ENCODE assay signal across 1 cellular context in the genomic region with DNA sequence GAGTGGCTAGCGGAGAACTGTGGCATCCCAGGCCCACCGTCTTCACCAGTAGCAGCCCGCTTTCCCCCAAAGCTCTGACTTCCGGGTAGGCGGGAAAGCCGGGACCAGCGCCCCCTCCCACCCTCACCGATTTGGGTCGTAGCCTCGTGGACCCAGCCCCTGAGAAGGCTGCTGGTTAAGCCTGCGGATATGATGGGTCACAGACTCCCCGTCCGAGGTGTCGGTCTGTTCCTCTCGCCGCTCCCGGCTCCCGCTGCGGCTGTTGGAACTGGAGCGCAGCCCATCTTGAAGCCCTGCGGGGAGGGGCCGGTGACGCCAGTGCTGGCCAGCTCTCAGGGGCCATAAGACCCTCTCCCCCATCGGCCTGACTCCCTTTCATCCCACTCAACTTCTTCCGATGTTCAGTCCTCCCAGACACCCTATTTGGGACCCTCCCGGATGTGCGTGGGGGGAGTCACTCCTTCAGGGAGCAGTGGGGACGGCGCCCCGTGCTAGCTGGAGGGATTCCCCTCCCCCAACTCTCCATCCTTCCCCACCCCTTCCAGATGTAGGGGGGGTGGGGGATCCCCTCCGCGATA.
TF ChIP-seq lines count a peak whose summit lies in the region.

No MANE protein-coding gene starts in this region.

TF ChIP-seq in HepG2, 621 proteins besides CTCF, POLR2A, EP300 and RAD21 (continues in another document):
- TF ChIP-seq ZBTB40 (IDR thresholded peaks at IDR 0.05) (no peak), ZBTB40 (CRISPR knock-in tag; IDR thresholded peaks at IDR 0.05) (no peak), CREB3 (CRISPR knock-in tag; IDR thresholded peaks at IDR 0.05) (no peak), CREM (IDR thresholded peaks at IDR 0.05) (no peak), CREM (CRISPR knock-in tag; IDR thresholded peaks at IDR 0.05) (no peak), ZNF784 (CRISPR knock-in tag; IDR thresholded peaks at IDR 0.05; ENCODE audit: borderline replicate concordance) (no peak), TP53 (CRISPR knock-in tag; conservative IDR thresholded peaks at IDR 0.05) (no peak), ZNF572 (CRISPR knock-in tag; IDR thresholded peaks at IDR 0.05) (peak; percentile 51; the same call in 1 of the 2 replicates), PAF1 (CRISPR knock-in tag; IDR thresholded peaks at IDR 0.05) (no peak), ZNF124 (CRISPR knock-in tag; IDR thresholded peaks at IDR 0.05) (no peak), HNRNPH1 (optimal IDR thresholded peaks at IDR 0.05; ENCODE audit: low read depth, low read length) (no peak), U2AF1 (optimal IDR thresholded peaks at IDR 0.05; ENCODE audit: low read depth, low read length) (no peak), FOXO1 (CRISPR knock-in tag; IDR thresholded peaks at IDR 0.05) (peak; percentile 36; the same call in 1 of the 2 replicates), HMGXB4 (CRISPR knock-in tag; IDR thresholded peaks at IDR 0.05; ENCODE audit: borderline replicate concordance in 1 of 2, low read depth in 1 of 2) (no peak), ZFP36L1 (CRISPR knock-in tag; IDR thresholded peaks at IDR 0.05) (no peak), ZNF264 (CRISPR knock-in tag; IDR thresholded peaks at IDR 0.05) (no peak), SOX5 (CRISPR knock-in tag; IDR thresholded peaks at IDR 0.05; ENCODE audit: borderline replicate concordance) (no peak), ZNF629 (CRISPR knock-in tag; conservative IDR thresholded peaks at IDR 0.05) (no peak), SP1 (IDR thresholded peaks at IDR 0.05) (no peak), SP1 (CRISPR knock-in tag; IDR thresholded peaks at IDR 0.05) (no peak), SMYD3 (CRISPR knock-in tag; IDR thresholded peaks at IDR 0.05) (no peak), PHF8 (CRISPR knock-in tag; IDR thresholded peaks at IDR 0.05) (no peak), ZNF670 (CRISPR knock-in tag; IDR thresholded peaks at IDR 0.05; ENCODE audit: borderline replicate concordance) (no peak), HMGA1 (CRISPR knock-in tag; conservative IDR thresholded peaks at IDR 0.05) (no peak), MIXL1 (CRISPR knock-in tag; IDR thresholded peaks at IDR 0.05) (no peak), ZSCAN21 (CRISPR knock-in tag; IDR thresholded peaks at IDR 0.05; ENCODE audit: borderline replicate concordance) (no peak), ZNF557 (CRISPR knock-in tag; IDR thresholded peaks at IDR 0.05) (no peak), HNF1B (CRISPR knock-in tag; IDR thresholded peaks at IDR 0.05) (peak; percentile 24; the same call in 1 of the 2 replicates), ARNTL (CRISPR knock-in tag; IDR thresholded peaks at IDR 0.05) (no peak), ZBTB1 (CRISPR knock-in tag; IDR thresholded peaks at IDR 0.05; ENCODE audit: borderline replicate concordance) (no peak), ATF1 (CRISPR knock-in tag; IDR thresholded peaks at IDR 0.05) (no peak), DR1 (CRISPR knock-in tag; IDR thresholded peaks at IDR 0.05) (no peak), ARHGAP35 (CRISPR knock-in tag; IDR thresholded peaks at IDR 0.05; ENCODE audit: borderline replicate concordance) (no peak; the same call in 1 of the 2 replicates), ZNF337 (CRISPR knock-in tag; IDR thresholded peaks at IDR 0.05; ENCODE audit: borderline replicate concordance, low read depth) (no peak), SMAD9 (CRISPR knock-in tag; IDR thresholded peaks at IDR 0.05) (peak; percentile 57; the same call in 1 of the 2 replicates)
- TF ChIP-seq, protein P1, sequence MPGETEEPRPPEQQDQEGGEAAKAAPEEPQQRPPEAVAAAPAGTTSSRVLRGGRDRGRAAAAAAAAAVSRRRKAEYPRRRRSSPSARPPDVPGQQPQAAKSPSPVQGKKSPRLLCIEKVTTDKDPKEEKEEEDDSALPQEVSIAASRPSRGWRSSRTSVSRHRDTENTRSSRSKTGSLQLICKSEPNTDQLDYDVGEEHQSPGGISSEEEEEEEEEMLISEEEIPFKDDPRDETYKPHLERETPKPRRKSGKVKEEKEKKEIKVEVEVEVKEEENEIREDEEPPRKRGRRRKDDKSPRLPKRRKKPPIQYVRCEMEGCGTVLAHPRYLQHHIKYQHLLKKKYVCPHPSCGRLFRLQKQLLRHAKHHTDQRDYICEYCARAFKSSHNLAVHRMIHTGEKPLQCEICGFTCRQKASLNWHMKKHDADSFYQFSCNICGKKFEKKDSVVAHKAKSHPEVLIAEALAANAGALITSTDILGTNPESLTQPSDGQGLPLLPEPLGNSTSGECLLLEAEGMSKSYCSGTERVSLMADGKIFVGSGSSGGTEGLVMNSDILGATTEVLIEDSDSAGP (CRISPR knock-in tag; IDR thresholded peaks at IDR 0.05; ENCODE audit: borderline replicate concordance), result no peak
- TF ChIP-seq, protein P2, sequence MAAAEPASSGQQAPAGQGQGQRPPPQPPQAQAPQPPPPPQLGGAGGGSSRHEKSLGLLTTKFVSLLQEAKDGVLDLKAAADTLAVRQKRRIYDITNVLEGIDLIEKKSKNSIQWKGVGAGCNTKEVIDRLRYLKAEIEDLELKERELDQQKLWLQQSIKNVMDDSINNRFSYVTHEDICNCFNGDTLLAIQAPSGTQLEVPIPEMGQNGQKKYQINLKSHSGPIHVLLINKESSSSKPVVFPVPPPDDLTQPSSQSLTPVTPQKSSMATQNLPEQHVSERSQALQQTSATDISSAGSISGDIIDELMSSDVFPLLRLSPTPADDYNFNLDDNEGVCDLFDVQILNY (CRISPR knock-in tag; conservative IDR thresholded peaks at IDR 0.05), result no peak
- TF ChIP-seq, protein P3, sequence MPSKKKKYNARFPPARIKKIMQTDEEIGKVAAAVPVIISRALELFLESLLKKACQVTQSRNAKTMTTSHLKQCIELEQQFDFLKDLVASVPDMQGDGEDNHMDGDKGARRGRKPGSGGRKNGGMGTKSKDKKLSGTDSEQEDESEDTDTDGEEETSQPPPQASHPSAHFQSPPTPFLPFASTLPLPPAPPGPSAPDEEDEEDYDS (CRISPR knock-in tag; IDR thresholded peaks at IDR 0.05), result no peak
- TF ChIP-seq, protein P4, sequence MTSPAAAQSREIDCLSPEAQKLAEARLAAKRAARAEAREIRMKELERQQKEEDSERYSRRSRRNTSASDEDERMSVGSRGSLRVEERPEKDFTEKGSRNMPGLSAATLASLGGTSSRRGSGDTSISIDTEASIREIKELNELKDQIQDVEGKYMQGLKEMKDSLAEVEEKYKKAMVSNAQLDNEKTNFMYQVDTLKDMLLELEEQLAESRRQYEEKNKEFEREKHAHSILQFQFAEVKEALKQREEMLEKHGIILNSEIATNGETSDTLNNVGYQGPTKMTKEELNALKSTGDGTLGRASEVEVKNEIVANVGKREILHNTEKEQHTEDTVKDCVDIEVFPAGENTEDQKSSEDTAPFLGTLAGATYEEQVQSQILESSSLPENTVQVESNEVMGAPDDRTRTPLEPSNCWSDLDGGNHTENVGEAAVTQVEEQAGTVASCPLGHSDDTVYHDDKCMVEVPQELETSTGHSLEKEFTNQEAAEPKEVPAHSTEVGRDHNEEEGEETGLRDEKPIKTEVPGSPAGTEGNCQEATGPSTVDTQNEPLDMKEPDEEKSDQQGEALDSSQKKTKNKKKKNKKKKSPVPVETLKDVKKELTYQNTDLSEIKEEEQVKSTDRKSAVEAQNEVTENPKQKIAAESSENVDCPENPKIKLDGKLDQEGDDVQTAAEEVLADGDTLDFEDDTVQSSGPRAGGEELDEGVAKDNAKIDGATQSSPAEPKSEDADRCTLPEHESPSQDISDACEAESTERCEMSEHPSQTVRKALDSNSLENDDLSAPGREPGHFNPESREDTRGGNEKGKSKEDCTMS (CRISPR knock-in tag; conservative IDR thresholded peaks at IDR 0.05), result no peak
- TF ChIP-seq, protein P5, sequence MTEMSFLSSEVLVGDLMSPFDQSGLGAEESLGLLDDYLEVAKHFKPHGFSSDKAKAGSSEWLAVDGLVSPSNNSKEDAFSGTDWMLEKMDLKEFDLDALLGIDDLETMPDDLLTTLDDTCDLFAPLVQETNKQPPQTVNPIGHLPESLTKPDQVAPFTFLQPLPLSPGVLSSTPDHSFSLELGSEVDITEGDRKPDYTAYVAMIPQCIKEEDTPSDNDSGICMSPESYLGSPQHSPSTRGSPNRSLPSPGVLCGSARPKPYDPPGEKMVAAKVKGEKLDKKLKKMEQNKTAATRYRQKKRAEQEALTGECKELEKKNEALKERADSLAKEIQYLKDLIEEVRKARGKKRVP (CRISPR knock-in tag; IDR thresholded peaks at IDR 0.05), result no peak
